Comparison of ENCODE assay signal across 15 cellular contexts in genomic region chrX:70437921-70438665, GRCh38. TPM values are rescaled to one million over a fixed set of nuclear protein-coding genes. Genes with fewer than 3 reads are reported as not detected.
A peak's percentile ranks its signal among the peaks of the same experiment; 100 is the strongest.
DNase-seq lines count a peak whose midpoint lies in the region; ATAC-seq, FAIRE-seq and TF ChIP-seq lines count a peak whose summit lies in the region.
"Had no signal": no experiment of that assay in that cellular context is flagged by ENCODE, and none has a peak within 500 bp of the region (broad histone marks: within the 10 kb centered on the region; RNA-seq: fewer than 3 reads in every experiment).

No MANE protein-coding gene starts in this region.

- H3K4me3 Mint-ChIP-seq in T-helper 1 cell treated with Interleukin-12 subunit alpha and Interleukin-12 subunit beta and Interleukin-4 antibody, amounts not matched to agents 30 μg/mL and 1 μg/mL, for 36 hours: no peak overlapping the region
- H3K4me3 Mint-ChIP-seq in natural killer cell: no peak overlapping the region

- H3K9me1 ChIP-seq in K562 (ENCODE audit: control insufficient read depth, insufficient read depth, low read length): peaks cover 2% of the 10 kb centered on the region

- no peak overlapping the region for H3K27ac ChIP-seq in K562 (ENCODE audit: extremely low read depth, low read depth, low read length)

- no peak overlapping the region for H2AFZ ChIP-seq in K562 (ENCODE audit: low read depth, low read length)

- POLR2A ChIA-PET in K562 (lab: Yijun Ruan, JAX): no interaction called here

- H3K27me3 Mint-ChIP-seq in T-helper 1 cell treated with Interleukin-12 subunit alpha and Interleukin-12 subunit beta and Interleukin-4 antibody, amounts not matched to agents 30 μg/mL and 1 μg/mL, for 36 hours (ENCODE audit: low read depth): peaks cover 38% of the 10 kb centered on the region
- H3K27me3 Mint-ChIP-seq in natural killer cell (ENCODE audit: low read depth in 2 of 2): peaks cover 19% of the 10 kb centered on the region in 2 donors

- peaks cover 7 to 16% of the 10 kb centered on the region in 2 experiments; a peak in 4 of 5 replicates for H3K4me1 ChIP-seq in K562 (replicated peaks in 1 of 2; ENCODE audit: control insufficient read depth in 2 of 2, insufficient read depth in 2 of 2, low read length in 2 of 2)

- TF ChIP-seq RAD21 in K562 (CRISPR knock-in tag; conservative IDR thresholded peaks at IDR 0.05 in 1 of 2, IDR thresholded peaks at IDR 0.05 in 1 of 2): no peak

- whole genome bisulfite sequencing in K562 (ENCODE audit: insufficient coverage, low coverage, missing lambda C conversion rate): 0% methylated on average over 8 of the region's 8 CpGs

- H3K27ac Mint-ChIP-seq in T-helper 1 cell treated with Interleukin-12 subunit alpha and Interleukin-12 subunit beta and Interleukin-4 antibody, amounts not matched to agents 30 μg/mL and 1 μg/mL, for 36 hours: peak overlapping the region; percentile 15
- peak overlapping the region; percentile 30 to 69 for H3K27ac Mint-ChIP-seq in natural killer cell

- FAIRE-seq in K562 (lab: Jason Lieb, UNC): no peak

- no peaks in the 10 kb centered on the region for H4K20me1 ChIP-seq in K562 (replicated peaks; ENCODE audit: control insufficient read depth, insufficient read depth, low read length)

- no peak overlapping the region for H3K4me3 ChIP-seq in K562

- H3K36me3 Mint-ChIP-seq in T-helper 1 cell treated with Interleukin-12 subunit alpha and Interleukin-12 subunit beta and Interleukin-4 antibody, amounts not matched to agents 30 μg/mL and 1 μg/mL, for 36 hours (ENCODE audit: low read depth): no peaks in the 10 kb centered on the region
- no peaks in the 10 kb centered on the region for H3K36me3 Mint-ChIP-seq in natural killer cell

- intact Hi-C loops in K562 (cut with micrococcal nuclease): loop anchor here (10.0 kb wide), 2 partner anchors 173 to 403 kb away; partner anchors contain the start of genes ARR3 and P2RY4
- intact Hi-C loops in natural killer cell (cut with micrococcal nuclease): no loop called here

- no peaks in the 10 kb centered on the region for H3K36me3 ChIP-seq in K562 (ENCODE audit: control insufficient read depth, insufficient read depth, low read length)

- ATAC-seq in K562 (no peak), natural killer cell (no peak)

- no peak overlapping the region for H3K4me2 ChIP-seq in K562 (ENCODE audit: insufficient read depth, low read length)

- H3K9ac ChIP-seq in K562 (ENCODE audit: insufficient read depth in 1 of 2, low read depth in 2 of 2, low read length in 2 of 2): no peak overlapping the region

- H3K79me2 ChIP-seq in K562 (ENCODE audit: control insufficient read depth, insufficient read depth, low read length): no peaks in the 10 kb centered on the region

- H3K27me3 ChIP-seq in K562 (ENCODE audit: control insufficient read depth in 2 of 2, insufficient read depth in 2 of 2, low read length in 2 of 2): peaks cover 2 to 11% of the 10 kb centered on the region in 2 experiments; a peak in 2 of 5 replicates

- CTCF ChIA-PET in K562 (lab: Yijun Ruan, JAX; ENCODE audit: low intra/inter-chr PET ratio): no interaction called here

- H3K4me1 Mint-ChIP-seq in T-helper 1 cell treated with Interleukin-12 subunit alpha and Interleukin-12 subunit beta and Interleukin-4 antibody, amounts not matched to agents 30 μg/mL and 1 μg/mL, for 36 hours (ENCODE audit: low read depth): peaks cover 24% of the 10 kb centered on the region
- peaks cover 24 to 39% of the 10 kb centered on the region in 2 donors for H3K4me1 Mint-ChIP-seq in natural killer cell

- no peak for TF ChIP-seq CTCF in K562 (IDR thresholded peaks at IDR 0.05 in 2 of 3, conservative IDR thresholded peaks at IDR 0.05 in 1 of 3; ENCODE audit: insufficient read depth in 2 of 3, low read depth in 1 of 3, low read length in 3 of 3)
- TF ChIP-seq CTCF in natural killer cell (IDR thresholded peaks at IDR 0.05): no peak

- DNase-seq in T-helper 1 cell (no peak), M059J (ENCODE audit: low read depth) (peak; percentile 31), K562 (ENCODE audit: extremely low read depth in 1 of 4, low spot score in 3 of 4) (no peak), natural killer cell (no peak), DMS53 (lab: John Stamatoyannopoulos, UW) (no peak)
- DNase-seq in stimulated activated CD4-positive, alpha-beta T cell treated with anti-CD3 and anti-CD28 coated beads, Interleukin-1b, Interleukin-23, amount 100 ng/mL, for 48 hours: no peak
- no peak for DNase-seq in stimulated activated CD4-positive, alpha-beta T cell treated with anti-CD3 and anti-CD28 coated beads, Interleukin-2, amount 100 ng/mL, for 48 hours
- DNase-seq: 8988T, C1 segment of cervical spinal cord, KG1, NCI-H1417, NCI-H2029, NCI-H524 treated with DMSO at 0.1 percent for 48 hours, SHP77 had no signal

- TF ChIP-seq POLR2A in K562 (conservative IDR thresholded peaks at IDR 0.05): no peak

- no peaks in the 10 kb centered on the region for H3K9me3 Mint-ChIP-seq in T-helper 1 cell treated with Interleukin-12 subunit alpha and Interleukin-12 subunit beta and Interleukin-4 antibody, amounts not matched to agents 30 μg/mL and 1 μg/mL, for 36 hours
- H3K9me3 Mint-ChIP-seq in natural killer cell: no peaks in the 10 kb centered on the region

- BruUV-seq in K562 (replicated peaks; lab: Mats Ljungman, UMichigan): no TSS peak

- in situ Hi-C loops in K562 (cut with MboI): no loop called here

- no peak for TF ChIP-seq EP300 in K562 (IDR thresholded peaks at IDR 0.05; ENCODE audit: low read length)

- no peaks in the 10 kb centered on the region for H3K9me3 ChIP-seq in K562 (replicated peaks; ENCODE audit: control insufficient read depth, insufficient read depth, low read depth, low read length)

TF ChIP-seq in K562, 482 proteins besides CTCF, POLR2A, EP300 and RAD21:
- TF ChIP-seq DNMT1 (IDR thresholded peaks at IDR 0.05) (peak; percentile 95; the same call in 1 of the 2 replicates), ZNF239 (CRISPR knock-in tag; IDR thresholded peaks at IDR 0.05) (peak; percentile 95), RBM25 (IDR thresholded peaks at IDR 0.05; ENCODE audit: low read depth, low read length, severe bottlenecking) (peak; percentile 21), TAF15 (IDR thresholded peaks at IDR 0.05; ENCODE audit: low read depth, low read length) (no peak), MED1 (CRISPR knock-in tag; IDR thresholded peaks at IDR 0.05; ENCODE audit: borderline replicate concordance) (no peak)

RNA-seq across cellular contexts. Expression of gene DLG3, which starts 6.5 kb away (rescaled TPM):
- total RNA-seq in M059J (2014; rRNA removed; shearing (Covaris generic)): 7.8 and 13.1 TPM in 2 replicates
- 6.5 and 9.0 TPM in 2 replicates for total RNA-seq in K562 (2011; cell fraction: chromatin; rRNA removed; ENCODE audit: low replicate concordance)
- 4.2 and 4.3 TPM in 2 replicates for total RNA-seq in K562 (2011; cell fraction: nucleolus; rRNA removed)
- 5.1 and 5.2 TPM in 2 replicates for total RNA-seq in K562 (2011; cell fraction: nucleoplasm; rRNA removed)
- 4.3 and 4.5 TPM in 2 replicates for total RNA-seq in K562 (2014; rRNA removed)
- total RNA-seq in K562 (2014; rRNA removed; fragmentation: Illumina TruSeq; extraction: Trizol): 9.9 and 12.9 TPM in 2 replicates
- 5.4 and 9.2 TPM in 2 replicates for total RNA-seq in K562 (2015; rRNA removed; fragmentation: Illumina TruSeq; extraction: Trizol)
- 8.2 and 8.7 TPM in 2 replicates for total RNA-seq in K562 (2021)
- 10.4 and 11.9 TPM in 2 replicates for polyA plus RNA-seq in K562 (2011; rRNA removed)
- 4.6 and 8.8 TPM in 2 replicates for polyA plus RNA-seq in K562 (2011; cell fraction: cytosol; rRNA removed)
- 6.6 and 7.7 TPM in 2 replicates for polyA plus RNA-seq in K562 (2011; cell fraction: nucleus; rRNA removed)
- 6.1 and 6.4 TPM in 2 replicates for polyA plus RNA-seq in K562 (2012)
- 10.6 and 15.7 TPM in 2 replicates for polyA plus RNA-seq in K562 (2014; fragmentation: Illumina TruSeq; extraction: Trizol)
- 1 to 10 TPM; 3.1 TPM for polyA plus RNA-seq in K562 (2014; fragmentation: Nextera tagmentation; extraction: Ambion mirVana)
- polyA plus RNA-seq in K562 (2014; rRNA removed): 6.8 and 8.8 TPM in 2 replicates
- 9.7 and 11.6 TPM in 2 replicates for polyA minus RNA-seq in K562 (2011; rRNA and poly(A)+ RNA removed)
- polyA minus RNA-seq in K562 (2011; cell fraction: cytosol; rRNA and poly(A)+ RNA removed): 2.3 and 6.9 TPM in 2 replicates
- polyA minus RNA-seq in K562 (2011; cell fraction: nucleus; rRNA and poly(A)+ RNA removed): 1.3 and 4.4 TPM in 2 replicates
- total RNA-seq in natural killer cell: 10 to 100 TPM; 13.6 to 17.6 (median 15.9) TPM

RNA-seq across cellular contexts. Expression of gene GDPD2, which starts 15.0 kb away (rescaled TPM):
- 0.10 TPM in 1 of 2 replicates, not detected in the other for total RNA-seq in M059J (2014; rRNA removed; shearing (Covaris generic))
- 0.16 and 0.32 TPM in 2 replicates for total RNA-seq in K562 (2011; cell fraction: chromatin; rRNA removed; ENCODE audit: low replicate concordance)
- not detected in 2 replicates for total RNA-seq in K562 (2011; cell fraction: nucleolus; rRNA removed)
- total RNA-seq in K562 (2011; cell fraction: nucleoplasm; rRNA removed): not detected in 2 replicates
- total RNA-seq in K562 (2014; rRNA removed): not detected in 2 replicates
- total RNA-seq in K562 (2014; rRNA removed; fragmentation: Illumina TruSeq; extraction: Trizol): not detected in 2 replicates
- total RNA-seq in K562 (2015; rRNA removed; fragmentation: Illumina TruSeq; extraction: Trizol): not detected in 2 replicates
- total RNA-seq in K562 (2021): 0.09 TPM in 1 of 2 replicates, not detected in the other
- 0.07 TPM in 1 of 2 replicates, not detected in the other for polyA plus RNA-seq in K562 (2011; rRNA removed)
- 0.06 TPM in 1 of 2 replicates, not detected in the other for polyA plus RNA-seq in K562 (2011; cell fraction: cytosol; rRNA removed)
- polyA plus RNA-seq in K562 (2011; cell fraction: nucleus; rRNA removed): 0.15 and 0.21 TPM in 2 replicates
- not detected in 2 replicates for polyA plus RNA-seq in K562 (2012)
- not detected in 2 replicates for polyA plus RNA-seq in K562 (2014; fragmentation: Illumina TruSeq; extraction: Trizol)
- polyA plus RNA-seq in K562 (2014; fragmentation: Nextera tagmentation; extraction: Ambion mirVana): not detected
- polyA plus RNA-seq in K562 (2014; rRNA removed): not detected in 2 replicates
- polyA minus RNA-seq in K562 (2011; rRNA and poly(A)+ RNA removed): not detected in 2 replicates
- not detected in 2 replicates for polyA minus RNA-seq in K562 (2011; cell fraction: cytosol; rRNA and poly(A)+ RNA removed)
- polyA minus RNA-seq in K562 (2011; cell fraction: nucleus; rRNA and poly(A)+ RNA removed): not detected in 2 replicates
- not detected for total RNA-seq in natural killer cell
